39 cellular contexts compared by ENCODE assay signal in the genomic region with DNA sequence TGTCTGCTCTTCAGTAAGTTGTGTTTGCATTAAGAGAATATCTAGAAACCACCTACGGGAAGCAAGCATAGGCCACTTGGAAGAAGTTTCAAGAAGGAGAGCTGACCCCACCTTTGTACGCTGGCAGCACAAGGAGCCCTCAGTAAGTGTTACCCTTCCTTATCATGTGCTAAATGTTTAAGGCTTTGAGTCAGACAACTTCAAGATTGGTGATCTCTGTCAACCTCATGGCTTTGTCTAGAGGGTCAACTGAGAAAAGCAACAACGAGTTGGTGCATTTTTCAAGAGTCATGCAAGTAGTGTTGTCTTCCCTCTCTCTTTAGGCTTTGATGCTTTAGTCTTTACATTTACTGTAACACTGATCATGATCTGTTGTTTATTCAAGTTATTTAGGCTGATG. TPM values are rescaled to one million over a fixed set of nuclear protein-coding genes. Genes with fewer than 3 reads are reported as not detected.
"Had no signal": no experiment of that assay in that cellular context is flagged by ENCODE, and none has a peak within 500 bp of the region (broad histone marks: within the 10 kb centered on the region; RNA-seq: fewer than 3 reads in every experiment).

No MANE protein-coding gene starts in this region.

- ATAC-seq: activated naive CD8-positive, alpha-beta T cell treated with anti-CD3 and anti-CD28 coated beads, Interleukin-2, amount 50 U/mL, for 24 hours; activated T-cell treated with anti-CD3 and anti-CD28 coated beads, Interleukin-2, amount 50 U/mL, for 4 hours; activated T-helper 17 cell treated with anti-CD3 and anti-CD28 coated beads, Interleukin-2, amount 50 U/mL, for 72 hours; body of pancreas had no signal

- H3K27me3 Mint-ChIP-seq: activated naive CD4-positive, alpha-beta T cell treated with anti-CD3 and anti-CD28 coated beads, Interleukin-2, amount 10 ng/mL, durations not matched to agents 7 days and 5 days; activated naive CD4-positive, alpha-beta T cell treated with anti-CD3 and anti-CD28 coated beads, Interleukin-2, amount 50 U/mL, for 24 hours; activated naive CD8-positive, alpha-beta T cell; activated naive CD8-positive, alpha-beta T cell treated with anti-CD3 and anti-CD28 coated beads for 36 hours; activated naive CD8-positive, alpha-beta T cell treated with anti-CD3 and anti-CD28 coated beads, Interleukin-2, amount 10 ng/mL, durations not matched to agents 7 days and 5 days; activated naive CD8-positive, alpha-beta T cell treated with anti-CD3 and anti-CD28 coated beads, Interleukin-2, amount 50 U/mL, for 24 hours; activated T-cell treated with anti-CD3 and anti-CD28 coated beads, Interleukin-2, amount 50 U/mL, for 24 hours; central memory CD8-positive, alpha-beta T cell had no signal

- DNase-seq: activated effector memory CD4-positive, alpha-beta T cell treated with anti-CD3 and anti-CD28 coated beads, Interleukin-2, amount 50 U/mL, for 16 hours; activated effector memory CD4-positive, alpha-beta T cell treated with Interleukin-2 at 50 U/mL for 16 hours; activated gamma-delta T cell; activated gamma-delta T cell treated with Interleukin-2 at 50 U/mL for 16 hours; activated naive CD4-positive, alpha-beta T cell; activated naive CD4-positive, alpha-beta T cell treated with anti-CD3 and anti-CD28 coated beads for 36 hours; activated naive CD4-positive, alpha-beta T cell treated with anti-CD3 and anti-CD28 coated beads, Interleukin-2, amount 10 ng/mL, durations not matched to agents 7 days and 5 days; activated naive CD4-positive, alpha-beta T cell treated with anti-CD3 and anti-CD28 coated beads, Interleukin-2, amount 50 U/mL, for 16 hours; activated naive CD4-positive, alpha-beta T cell treated with Interleukin-2 at 50 U/mL for 16 hours; activated naive CD8-positive, alpha-beta T cell treated with anti-CD3 and anti-CD28 coated beads for 36 hours; activated naive CD8-positive, alpha-beta T cell treated with anti-CD3 and anti-CD28 coated beads, Interleukin-2, amount 10 ng/mL, durations not matched to agents 7 days and 5 days; activated naive CD8-positive, alpha-beta T cell treated with anti-CD3 and anti-CD28 coated beads, Interleukin-2, amount 50 U/mL, for 24 hours; activated T-cell treated with anti-CD3 and anti-CD28 coated beads for 4 hours; activated T-cell treated with anti-CD3 and anti-CD28 coated beads, Interleukin-2, amount 50 U/mL, for 1 hour; activated T-cell treated with anti-CD3 and anti-CD28 coated beads, Interleukin-2, amount 50 U/mL, for 24 hours; activated T-cell treated with anti-CD3 and anti-CD28 coated beads, Interleukin-2, amount 50 U/mL, for 4 hours; activated T-cell treated with anti-CD3 and anti-CD28 coated beads, Interleukin-2, amount 50 U/mL, for 48 hours; adrenal gland; amniotic stem cell; amygdala; anterior cingulate cortex; aorta; body of pancreas; brain microvascular endothelial cell; caudate nucleus; central memory CD4-positive, alpha-beta T cell; cerebellar nuclear complex had no signal

- H3K27ac Mint-ChIP-seq: activated naive CD4-positive, alpha-beta T cell treated with anti-CD3 and anti-CD28 coated beads for 36 hours; activated naive CD4-positive, alpha-beta T cell treated with anti-CD3 and anti-CD28 coated beads, Interleukin-2, amount 10 ng/mL, durations not matched to agents 7 days and 5 days; activated naive CD4-positive, alpha-beta T cell treated with anti-CD3 and anti-CD28 coated beads, Interleukin-2, amount 50 U/mL, for 24 hours; activated naive CD4-positive, alpha-beta T cell treated with anti-CD3 and anti-CD28 coated beads, Interleukin-2, amount 50 U/mL, for 72 hours; activated naive CD8-positive, alpha-beta T cell; activated naive CD8-positive, alpha-beta T cell treated with anti-CD3 and anti-CD28 coated beads for 36 hours; activated naive CD8-positive, alpha-beta T cell treated with anti-CD3 and anti-CD28 coated beads, Interleukin-2, amount 10 ng/mL, durations not matched to agents 7 days and 5 days; activated naive CD8-positive, alpha-beta T cell treated with anti-CD3 and anti-CD28 coated beads, Interleukin-2, amount 50 U/mL, for 24 hours; activated T-cell treated with anti-CD3 and anti-CD28 coated beads, Interleukin-2, amount 50 U/mL, for 24 hours; activated T-cell treated with anti-CD3 and anti-CD28 coated beads, Interleukin-2, amount 50 U/mL, for 72 hours; activated T-helper 1 cell treated with anti-CD3 and anti-CD28 coated beads, Interleukin-12 subunit alpha, Interleukin-12 subunit beta, Interleukin-2, Interleukin-4 antibody, amounts not matched to agents 30 ng/mL and 10 ng/mL and 1 ng/mL, durations not matched to agents 14 hours and 24 hours and 36 hours; activated T-helper 17 cell treated with anti-CD3 and anti-CD28 coated beads, Interleukin-2, amount 50 U/mL, for 72 hours; activated T-helper 2 cell treated with anti-CD3 and anti-CD28 coated beads, Interferon-gamma antibody, Interleukin-2, Interleukin-4, amounts not matched to agents 10 μg/mL and 5 μg/mL and 100 μg/mL, durations not matched to agents 14 hours and 24 hours and 36 hours; brain had no signal

- H3K4me1 Mint-ChIP-seq: activated naive CD4-positive, alpha-beta T cell treated with anti-CD3 and anti-CD28 coated beads, Interleukin-2, amount 10 ng/mL, durations not matched to agents 7 days and 5 days; activated naive CD4-positive, alpha-beta T cell treated with anti-CD3 and anti-CD28 coated beads, Interleukin-2, amount 50 U/mL, for 24 hours; activated naive CD8-positive, alpha-beta T cell treated with anti-CD3 and anti-CD28 coated beads for 36 hours; activated naive CD8-positive, alpha-beta T cell treated with anti-CD3 and anti-CD28 coated beads, Interleukin-2, amount 10 ng/mL, durations not matched to agents 7 days and 5 days; activated naive CD8-positive, alpha-beta T cell treated with anti-CD3 and anti-CD28 coated beads, Interleukin-2, amount 50 U/mL, for 24 hours; activated T-helper 17 cell treated with anti-CD3 and anti-CD28 coated beads, Interleukin-2, amount 50 U/mL, for 72 hours; central memory CD8-positive, alpha-beta T cell had no signal

- H3K27me3 ChIP-seq: adrenal gland, ascending aorta, body of pancreas, brain microvascular endothelial cell, breast epithelium, cardiac muscle cell had no signal

- H3K4me1 ChIP-seq: adrenal gland, ascending aorta, body of pancreas, breast epithelium had no signal

- H3K36me3 ChIP-seq: adrenal gland, ascending aorta, brain microvascular endothelial cell, breast epithelium, cardiac muscle cell had no signal

- H3K9me3 ChIP-seq: adrenal gland, ascending aorta, body of pancreas, breast epithelium had no signal

- H3K9me3 Mint-ChIP-seq: activated naive CD4-positive, alpha-beta T cell treated with anti-CD3 and anti-CD28 coated beads for 36 hours; activated naive CD4-positive, alpha-beta T cell treated with anti-CD3 and anti-CD28 coated beads, Interleukin-2, amount 10 ng/mL, durations not matched to agents 7 days and 5 days; activated naive CD4-positive, alpha-beta T cell treated with anti-CD3 and anti-CD28 coated beads, Interleukin-2, amount 50 U/mL, for 24 hours; activated naive CD4-positive, alpha-beta T cell treated with anti-CD3 and anti-CD28 coated beads, Interleukin-2, amount 50 U/mL, for 72 hours; activated naive CD8-positive, alpha-beta T cell treated with anti-CD3 and anti-CD28 coated beads for 36 hours; activated naive CD8-positive, alpha-beta T cell treated with anti-CD3 and anti-CD28 coated beads, Interleukin-2, amount 10 ng/mL, durations not matched to agents 7 days and 5 days; activated naive CD8-positive, alpha-beta T cell treated with anti-CD3 and anti-CD28 coated beads, Interleukin-2, amount 50 U/mL, for 24 hours; activated T-cell treated with anti-CD3 and anti-CD28 coated beads, Interleukin-2, amount 50 U/mL, for 24 hours; activated T-cell treated with anti-CD3 and anti-CD28 coated beads, Interleukin-2, amount 50 U/mL, for 4 hours; activated T-cell treated with anti-CD3 and anti-CD28 coated beads, Interleukin-2, amount 50 U/mL, for 72 hours; activated T-helper 1 cell treated with anti-CD3 and anti-CD28 coated beads, Interleukin-12 subunit alpha, Interleukin-12 subunit beta, Interleukin-2, Interleukin-4 antibody, amounts not matched to agents 30 ng/mL and 10 ng/mL and 1 ng/mL, durations not matched to agents 14 hours and 24 hours and 36 hours; activated T-helper 17 cell treated with anti-CD3 and anti-CD28 coated beads, Interleukin-2, amount 50 U/mL, for 72 hours; activated T-helper 2 cell treated with anti-CD3 and anti-CD28 coated beads, Interferon-gamma antibody, Interleukin-2, Interleukin-4, amounts not matched to agents 10 μg/mL and 5 μg/mL and 100 μg/mL, durations not matched to agents 14 hours and 24 hours and 36 hours; brain had no signal

- H3K4me3 ChIP-seq: adrenal gland, ascending aorta, body of pancreas, breast epithelium, cardiac muscle cell had no signal

- H3K36me3 Mint-ChIP-seq: activated naive CD4-positive, alpha-beta T cell treated with anti-CD3 and anti-CD28 coated beads, Interleukin-2, amount 10 ng/mL, durations not matched to agents 7 days and 5 days; activated naive CD4-positive, alpha-beta T cell treated with anti-CD3 and anti-CD28 coated beads, Interleukin-2, amount 50 U/mL, for 24 hours; activated naive CD4-positive, alpha-beta T cell treated with anti-CD3 and anti-CD28 coated beads, Interleukin-2, amount 50 U/mL, for 72 hours; activated naive CD8-positive, alpha-beta T cell; activated naive CD8-positive, alpha-beta T cell treated with anti-CD3 and anti-CD28 coated beads for 36 hours; activated naive CD8-positive, alpha-beta T cell treated with anti-CD3 and anti-CD28 coated beads, Interleukin-2, amount 10 ng/mL, durations not matched to agents 7 days and 5 days; brain had no signal

- H3K27ac ChIP-seq: adrenal gland, ascending aorta, body of pancreas, brain microvascular endothelial cell, breast epithelium, cardiac muscle cell had no signal

- H3K4me3 Mint-ChIP-seq: activated naive CD4-positive, alpha-beta T cell treated with anti-CD3 and anti-CD28 coated beads for 36 hours; activated naive CD4-positive, alpha-beta T cell treated with anti-CD3 and anti-CD28 coated beads, Interleukin-2, amount 10 ng/mL, durations not matched to agents 7 days and 5 days; activated naive CD4-positive, alpha-beta T cell treated with anti-CD3 and anti-CD28 coated beads, Interleukin-2, amount 50 U/mL, for 24 hours; activated naive CD8-positive, alpha-beta T cell; activated naive CD8-positive, alpha-beta T cell treated with anti-CD3 and anti-CD28 coated beads for 36 hours; activated naive CD8-positive, alpha-beta T cell treated with anti-CD3 and anti-CD28 coated beads, Interleukin-2, amount 10 ng/mL, durations not matched to agents 7 days and 5 days; activated naive CD8-positive, alpha-beta T cell treated with anti-CD3 and anti-CD28 coated beads, Interleukin-2, amount 50 U/mL, for 24 hours; activated T-cell treated with anti-CD3 and anti-CD28 coated beads, Interleukin-2, amount 50 U/mL, for 24 hours; activated T-cell treated with anti-CD3 and anti-CD28 coated beads, Interleukin-2, amount 50 U/mL, for 4 hours; activated T-cell treated with anti-CD3 and anti-CD28 coated beads, Interleukin-2, amount 50 U/mL, for 72 hours; activated T-helper 1 cell treated with anti-CD3 and anti-CD28 coated beads, Interleukin-12 subunit alpha, Interleukin-12 subunit beta, Interleukin-2, Interleukin-4 antibody, amounts not matched to agents 30 ng/mL and 10 ng/mL and 1 ng/mL, durations not matched to agents 14 hours and 24 hours and 36 hours; activated T-helper 17 cell treated with anti-CD3 and anti-CD28 coated beads, Interleukin-2, amount 50 U/mL, for 72 hours; brain; central memory CD8-positive, alpha-beta T cell had no signal

RNA-seq across cellular contexts. Expression of a gene that starts 53.2 kb away (rescaled TPM):
- total RNA-seq: activated T-helper 17 cell treated with anti-CD3 and anti-CD28 coated beads, Interleukin-2, amount 50 U/mL, for 72 hours had no signal
